In genomic region chr11:64654439-64654838, GRCh38 we compare ENCODE assay signal across 15 cellular contexts.
DNase-seq lines count a peak whose midpoint lies in the region; ATAC-seq and TF ChIP-seq lines count a peak whose summit lies in the region.
"Had no signal": no experiment of that assay in that cellular context is flagged by ENCODE, and none has a peak within 500 bp of the region (broad histone marks: within the 10 kb centered on the region; RNA-seq: fewer than 3 reads in every experiment).

No MANE protein-coding gene starts in this region.

- BruUV-seq in OCI-LY7 (replicated peaks; lab: Mats Ljungman, UMichigan), result no TSS peak

- no peaks in the 10 kb centered on the region for H3K9me3 Mint-ChIP-seq in stimulated activated memory B cell treated with anti-CD40 and anti-IgM and Interleukin-4, amounts not matched to agents 10 μg/mL and 1 μg/mL and 100 μg/mL, for 72 hours
- no peaks in the 10 kb centered on the region for H3K9me3 Mint-ChIP-seq in activated CD8-positive, alpha-beta T cell treated with anti-CD3 and anti-CD28 coated beads for 36 hours
- H3K9me3 Mint-ChIP-seq: GM23338, H9 had no signal

- no peak overlapping the region for H3K4me3 ChIP-seq in BLaER1 treated with 17β-estradiol and CSF1 and Interleukin-3, amounts not matched to agents 10 nM and 100 nM
- no peak overlapping the region for H3K4me3 ChIP-seq in OCI-LY7 (ENCODE audit: low read depth, low read length, poor library complexity, severe bottlenecking)
- H3K4me3 ChIP-seq in dorsolateral prefrontal cortex, result no peak overlapping the region
- H3K4me3 ChIP-seq: GM23338 had no signal

- DNase-seq in OCI-LY7 (ENCODE audit: low spot score), result no peak
- DNase-seq in dorsolateral prefrontal cortex, result no peak
- DNase-seq in activated CD8-positive, alpha-beta T cell treated with anti-CD3 and anti-CD28 coated beads for 36 hours, result no peak
- DNase-seq in Ammon's horn (ENCODE audit: low spot score), result no peak
- no peak for DNase-seq in anterior cingulate cortex (lab: John Stamatoyannopoulos, UW)
- DNase-seq in Right ventricle myocardium inferior (ENCODE audit: missing footprints), result no peak
- DNase-seq: ACHN; BE2C; CD4-positive, CD25-positive, alpha-beta regulatory T cell; DMS 273 treated with DMSO at 0.1 percent for 48 hours; H9; IMR-90 had no signal

- peak overlapping the region; percentile 82 to 100 (median 91) for H3K4me2 ChIP-seq in BLaER1 treated with 17β-estradiol and CSF1 and Interleukin-3, amounts not matched to agents 10 nM and 100 nM
- peak overlapping the region; percentile 45; the same call in 1 of the 2 replicates for H3K4me2 ChIP-seq in OCI-LY7 (ENCODE audit: low read length)
- H3K4me2 ChIP-seq: GM23338 had no signal

- peak overlapping the region in 10 of 11 experiments; percentile 5 to 80 (median 58); a peak in 19 of 22 replicates for H3K27ac ChIP-seq in BLaER1 treated with 17β-estradiol and CSF1 and Interleukin-3, amounts not matched to agents 10 nM and 100 nM
- H3K27ac ChIP-seq in OCI-LY7 (ENCODE audit: low read depth, low read length, poor library complexity, severe bottlenecking), result peak overlapping the region; percentile 44
- peak overlapping the region in 36 of 59 donors; percentile 0 to 73 (median 37) for H3K27ac ChIP-seq in dorsolateral prefrontal cortex

- TF ChIP-seq CTCF in OCI-LY7 (conservative IDR thresholded peaks at IDR 0.05; ENCODE audit: low read length) (no peak), dorsolateral prefrontal cortex (IDR thresholded peaks at IDR 0.05 in 54 of 56, conservative IDR thresholded peaks at IDR 0.05 in 2 of 56; ENCODE audit: low read depth in 1 of 56, partially characterized antibody in 56 of 56) (no peak)
- TF ChIP-seq CTCF in activated CD8-positive, alpha-beta T cell treated with anti-CD3 and anti-CD28 coated beads for 36 hours (IDR thresholded peaks at IDR 0.05), result no peak

- peaks cover 53 to 99% (median 85%) of the 10 kb centered on the region in 10 experiments for H3K4me1 ChIP-seq in BLaER1 treated with 17β-estradiol and CSF1 and Interleukin-3, amounts not matched to agents 10 nM and 100 nM
- peaks cover 17% of the 10 kb centered on the region for H3K4me1 ChIP-seq in OCI-LY7 (ENCODE audit: insufficient read depth, low read length, poor library complexity, severe bottlenecking)
- H3K4me1 ChIP-seq: BE2C had no signal

- 0 out of 22 replicates have a peak, but pooled peaks cover 0 to 4% (median 0%) of the 10 kb centered on the region in 11 experiments for H4K20me1 ChIP-seq in BLaER1 treated with 17β-estradiol and CSF1 and Interleukin-3, amounts not matched to agents 10 nM and 100 nM
- H4K20me1 ChIP-seq in OCI-LY7 (ENCODE audit: insufficient read depth, low read length), result no peaks in the 10 kb centered on the region

- peak overlapping the region; percentile 61 for H3K27ac Mint-ChIP-seq in stimulated activated memory B cell treated with anti-CD40 and anti-IgM and Interleukin-4, amounts not matched to agents 10 μg/mL and 1 μg/mL and 100 μg/mL, for 72 hours
- H3K27ac Mint-ChIP-seq in activated CD8-positive, alpha-beta T cell treated with anti-CD3 and anti-CD28 coated beads for 36 hours, result no peak overlapping the region
- H3K27ac Mint-ChIP-seq: CD4-positive, CD25-positive, alpha-beta regulatory T cell; GM23338; H9 had no signal

- ATAC-seq in stimulated activated memory B cell treated with anti-CD40 and anti-IgM and Interleukin-4, amounts not matched to agents 10 μg/mL and 1 μg/mL and 100 μg/mL, for 72 hours, result no peak
- no peak for ATAC-seq in activated CD8-positive, alpha-beta T cell treated with anti-CD3 and anti-CD28 coated beads for 36 hours
- no peak for ATAC-seq in Right ventricle myocardium inferior
- ATAC-seq: GM23338 had no signal

- H3K27me3 Mint-ChIP-seq in stimulated activated memory B cell treated with anti-CD40 and anti-IgM and Interleukin-4, amounts not matched to agents 10 μg/mL and 1 μg/mL and 100 μg/mL, for 72 hours, result peaks cover 11% of the 10 kb centered on the region
- H3K27me3 Mint-ChIP-seq in activated CD8-positive, alpha-beta T cell treated with anti-CD3 and anti-CD28 coated beads for 36 hours, result peaks cover 2% of the 10 kb centered on the region

- no peak overlapping the region for H3K4me3 Mint-ChIP-seq in stimulated activated memory B cell treated with anti-CD40 and anti-IgM and Interleukin-4, amounts not matched to agents 10 μg/mL and 1 μg/mL and 100 μg/mL, for 72 hours
- H3K4me3 Mint-ChIP-seq in activated CD8-positive, alpha-beta T cell treated with anti-CD3 and anti-CD28 coated beads for 36 hours, result no peak overlapping the region
- H3K4me3 Mint-ChIP-seq: CD4-positive, CD25-positive, alpha-beta regulatory T cell; GM23338; H9 had no signal

- no peaks in the 10 kb centered on the region for H3K79me2 ChIP-seq in OCI-LY7 (ENCODE audit: insufficient read depth, low read depth, low read length)

- CTCF ChIA-PET in OCI-LY7 (lab: Charles Lee; ENCODE audit: unreplicated experiment), result no interaction called here
- CTCF ChIA-PET in activated CD8-positive, alpha-beta T cell treated with anti-CD3 and anti-CD28 coated beads for 36 hours (lab: Charles Lee), result interaction anchor here (0.6 kb wide), 1 partner anchor 205 kb away, joined by 3 read pairs; no protein-coding TSS in a partner anchor

- no peaks in the 10 kb centered on the region for H3K36me3 Mint-ChIP-seq in stimulated activated memory B cell treated with anti-CD40 and anti-IgM and Interleukin-4, amounts not matched to agents 10 μg/mL and 1 μg/mL and 100 μg/mL, for 72 hours
- H3K36me3 Mint-ChIP-seq in activated CD8-positive, alpha-beta T cell treated with anti-CD3 and anti-CD28 coated beads for 36 hours (ENCODE audit: low read depth), result no peaks in the 10 kb centered on the region
- H3K36me3 Mint-ChIP-seq: CD4-positive, CD25-positive, alpha-beta regulatory T cell had no signal

- no peaks in the 10 kb centered on the region for H3K9me3 ChIP-seq in BLaER1 treated with 17β-estradiol and CSF1 and Interleukin-3, amounts not matched to agents 10 nM and 100 nM (replicated peaks in 1 of 11)
- no peaks in the 10 kb centered on the region for H3K9me3 ChIP-seq in OCI-LY7 (ENCODE audit: low read length)
- H3K9me3 ChIP-seq: BE2C had no signal

- H3K27me3 ChIP-seq in BLaER1 treated with 17β-estradiol and CSF1 and Interleukin-3, amounts not matched to agents 10 nM and 100 nM, result no peaks in the 10 kb centered on the region
- no peaks in the 10 kb centered on the region for H3K27me3 ChIP-seq in dorsolateral prefrontal cortex
- H3K27me3 ChIP-seq: BE2C had no signal

- intact Hi-C loops in OCI-LY7 (cut with micrococcal nuclease; ENCODE audit: unreplicated experiment), result loop anchor here (10.0 kb wide), 1 partner anchor 280 kb away; no protein-coding TSS in a partner anchor
- intact Hi-C loops in dorsolateral prefrontal cortex (cut with DNase I), result loop anchor here (5.0 kb wide), 4 partner anchors 33 to 297 kb away; partner anchors contain the start of genes NRXN2 (in 2 of the 2) and RPS6KA4 (in 1 of the 2)
- intact Hi-C loops in activated CD8-positive, alpha-beta T cell treated with anti-CD3 and anti-CD28 coated beads for 36 hours (cut with micrococcal nuclease), result no loop called here
- intact Hi-C loops in Right ventricle myocardium inferior (cut with DNase I), result no loop called here

- no peaks in the 10 kb centered on the region for H3K36me3 ChIP-seq in BLaER1 treated with 17β-estradiol and CSF1 and Interleukin-3, amounts not matched to agents 10 nM and 100 nM
- H3K36me3 ChIP-seq in OCI-LY7 (ENCODE audit: insufficient read depth, low read length), result no peaks in the 10 kb centered on the region
- H3K36me3 ChIP-seq: BE2C had no signal

- H3K9me2 ChIP-seq in OCI-LY7 (ENCODE audit: insufficient read depth, low read length), result no peaks in the 10 kb centered on the region

- H3K4me1 Mint-ChIP-seq in stimulated activated memory B cell treated with anti-CD40 and anti-IgM and Interleukin-4, amounts not matched to agents 10 μg/mL and 1 μg/mL and 100 μg/mL, for 72 hours, result peaks cover 35% of the 10 kb centered on the region
- H3K4me1 Mint-ChIP-seq in activated CD8-positive, alpha-beta T cell treated with anti-CD3 and anti-CD28 coated beads for 36 hours (ENCODE audit: low read depth), result no peaks in the 10 kb centered on the region

- POLR2A ChIA-PET in OCI-LY7 (lab: Charles Lee), result no interaction called here
- POLR2A ChIA-PET in activated CD8-positive, alpha-beta T cell treated with anti-CD3 and anti-CD28 coated beads for 36 hours (lab: Charles Lee), result interaction anchor here (0.7 kb wide), 1 partner anchor 385 kb away, joined by 5 read pairs; no protein-coding TSS in a partner anchor

- H2AFZ ChIP-seq in OCI-LY7 (ENCODE audit: low read length), result peak overlapping the region; percentile 73; the same call in 1 of the 2 replicates
- H2AFZ ChIP-seq: GM23338 had no signal

- H3K9ac ChIP-seq in BLaER1 treated with 17β-estradiol and CSF1 and Interleukin-3, amounts not matched to agents 10 nM and 100 nM, result peak overlapping the region; percentile 1 to 61 (median 49); a peak in 16 of 22 replicates

Comparison
In these comparisons a context has a peak if more than half of its experiments do, and no peak if none do; other contexts are left out.
1. intact Hi-C loops: an anchor here in OCI-LY7 (10.0 kb wide) and dorsolateral prefrontal cortex (5.0 kb wide); none called in activated CD8-positive, alpha-beta T cell treated with anti-CD3 and anti-CD28 coated beads for 36 hours and Right ventricle myocardium inferior.